ENCODE assay signal across 9 cellular contexts in the genomic region with DNA sequence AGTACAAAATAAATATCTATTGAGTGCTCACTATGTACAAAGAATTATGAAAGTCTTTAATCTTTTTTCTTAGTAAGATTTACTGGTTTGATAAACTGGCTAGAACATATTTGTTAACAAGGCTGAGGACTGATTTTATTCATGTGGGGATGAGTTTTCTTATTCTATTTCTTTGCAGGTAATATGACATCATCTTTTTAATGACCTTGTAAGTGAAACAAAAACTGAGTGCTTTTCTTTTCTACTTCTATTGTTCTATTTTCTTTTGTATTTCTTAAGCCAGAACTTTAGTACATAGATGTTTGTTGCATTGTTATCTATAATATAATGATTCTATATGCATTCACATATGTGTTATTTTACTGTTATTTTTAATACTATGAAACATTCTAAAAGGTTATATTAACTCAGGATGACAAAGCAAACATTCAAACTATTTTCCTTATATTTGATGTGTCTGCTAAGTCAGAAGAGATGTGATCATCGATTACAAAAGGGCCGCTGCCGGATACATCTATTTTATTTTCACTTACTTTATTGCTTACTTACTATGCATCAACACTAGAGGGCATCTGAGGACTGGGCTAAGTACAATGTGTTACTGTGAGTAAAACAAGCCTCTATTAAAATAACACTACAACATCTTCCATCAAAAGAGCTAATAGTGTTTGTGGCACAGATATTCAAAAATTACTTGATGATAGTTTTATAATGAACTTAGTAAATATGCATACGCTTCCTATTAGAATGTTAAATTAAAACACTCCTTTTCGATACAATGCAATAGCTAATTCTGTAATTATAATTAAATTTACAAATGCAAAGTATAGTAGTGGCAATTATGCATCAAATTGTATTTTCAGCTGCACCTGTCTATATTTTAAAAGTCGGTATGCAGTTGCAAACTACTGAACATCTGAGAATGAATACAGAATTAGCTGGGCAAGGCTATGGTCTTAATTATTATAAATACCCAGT.
DNase-seq lines count a peak whose midpoint lies in the region; ATAC-seq and TF ChIP-seq lines count a peak whose summit lies in the region.
"Had no signal": no experiment of that assay in that cellular context is flagged by ENCODE, and none has a peak within 500 bp of the region (broad histone marks: within the 10 kb centered on the region; RNA-seq: fewer than 3 reads in every experiment).

No MANE protein-coding gene starts in this region.

- peak; percentile 78 for ATAC-seq in esophagus mucosa

- H3K27ac Mint-ChIP-seq in nephron progenitor cell: no peak overlapping the region
- H3K27ac Mint-ChIP-seq: CD4-positive, CD25-positive, alpha-beta regulatory T cell had no signal

- H3K27me3 Mint-ChIP-seq in nephron progenitor cell (ENCODE audit: low read depth, poor library complexity): peaks cover 6% of the 10 kb centered on the region
- H3K27me3 Mint-ChIP-seq: CD4-positive, CD25-positive, alpha-beta regulatory T cell had no signal

- no peaks in the 10 kb centered on the region for H3K36me3 Mint-ChIP-seq in nephron progenitor cell (ENCODE audit: low read depth)
- H3K36me3 Mint-ChIP-seq: CD4-positive, CD25-positive, alpha-beta regulatory T cell had no signal

- H3K4me3 Mint-ChIP-seq in nephron progenitor cell: no peak overlapping the region
- H3K4me3 Mint-ChIP-seq: CD4-positive, CD25-positive, alpha-beta regulatory T cell had no signal

- H3K4me1 Mint-ChIP-seq in nephron progenitor cell: no peaks in the 10 kb centered on the region
- H3K4me1 Mint-ChIP-seq: CD4-positive, CD25-positive, alpha-beta regulatory T cell had no signal

- no peaks in the 10 kb centered on the region for H3K9me3 Mint-ChIP-seq in nephron progenitor cell

- peak; percentile 80 for TF ChIP-seq CTCF in nephron progenitor cell (IDR thresholded peaks at IDR 0.05)

- DNase-seq in NK-92 treated with Interleukin-12 subunit alpha and Interleukin-12 subunit beta, amount 100 ng/mL, for 24 hours (lab: John Stamatoyannopoulos, UW): peak; percentile 1
- DNase-seq in NK-92 (lab: John Stamatoyannopoulos, UW; ENCODE audit: unreplicated experiment): no peak
- DNase-seq in H4 (ENCODE audit: low spot score): peak; percentile 70
- DNase-seq in LoVo (ENCODE audit: low spot score): peak; percentile 64
- DNase-seq in SIG-M5 (lab: John Stamatoyannopoulos, UW): peak; percentile 3
- DNase-seq in nephron progenitor cell: peak; percentile 25
- no peak for DNase-seq in stimulated activated CD4-positive, alpha-beta T cell treated with anti-CD3 and anti-CD28 coated beads, Interleukin-12 subunit alpha, Interleukin-12 subunit beta, amount 100 ng/mL, for 4 hours

Comparison
In these comparisons a context has a peak if more than half of its experiments do, and no peak if none do; other contexts are left out.
1. DNase-seq: peak in NK-92 treated with Interleukin-12 subunit alpha and Interleukin-12 subunit beta, amount 100 ng/mL, for 24 hours (single experiment), H4 (single experiment), LoVo (single experiment), SIG-M5 (single experiment) and nephron progenitor cell (single experiment); none in NK-92 (single experiment) and stimulated activated CD4-positive, alpha-beta T cell treated with anti-CD3 and anti-CD28 coated beads, Interleukin-12 subunit alpha, Interleukin-12 subunit beta, amount 100 ng/mL, for 4 hours (single experiment).